In the genomic region with DNA sequence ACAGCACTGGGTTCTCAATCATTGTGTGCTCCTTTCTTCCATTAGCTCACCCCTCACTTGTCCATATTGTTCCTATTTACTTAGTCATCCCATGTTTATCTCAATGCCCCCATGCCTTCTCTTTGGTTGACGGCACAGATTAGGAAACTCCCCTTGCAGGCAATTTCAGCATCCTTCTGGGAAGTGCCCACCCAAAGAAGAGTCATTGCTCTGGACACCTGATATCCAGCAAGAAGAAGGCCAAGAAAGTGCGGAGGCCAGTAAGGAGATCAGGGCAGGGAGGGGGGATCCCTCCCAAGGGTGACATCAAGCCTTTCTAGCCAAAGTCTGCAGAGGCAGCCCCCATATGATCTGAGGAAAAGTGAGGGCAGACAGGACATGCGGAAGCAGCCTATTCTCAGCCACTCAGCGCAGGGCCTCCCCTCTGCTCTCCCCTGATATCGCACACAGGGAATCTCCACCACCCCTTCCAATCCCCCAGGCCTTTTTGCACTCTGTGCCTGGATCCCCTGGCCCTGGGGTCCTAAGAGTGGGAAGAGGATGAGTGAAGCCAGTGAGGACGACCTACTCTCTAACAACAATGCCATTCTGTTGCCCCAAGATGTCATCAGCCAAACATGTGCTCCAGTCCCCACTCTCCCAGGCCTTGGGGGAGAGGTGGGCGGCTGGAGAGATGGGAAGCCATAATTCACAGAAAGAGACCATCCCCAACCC, we compare ENCODE assay signal across 20 cellular contexts. TPM values are rescaled to one million over a fixed set of nuclear protein-coding genes. Genes with fewer than 3 reads are reported as not detected.
"Had no signal": no experiment of that assay in that cellular context is flagged by ENCODE, and none has a peak within 500 bp of the region (broad histone marks: within the 10 kb centered on the region; RNA-seq: fewer than 3 reads in every experiment).

No MANE protein-coding gene starts in this region.

- ATAC-seq: activated T-cell treated with anti-CD3 and anti-CD28 coated beads, Interleukin-2, amount 50 U/mL, for 72 hours; natural killer cell had no signal

- H3K9me3 ChIP-seq: colonic mucosa, stomach had no signal

- H3K27ac Mint-ChIP-seq: activated T-cell treated with anti-CD3 and anti-CD28 coated beads, Interleukin-2, amount 50 U/mL, for 72 hours; natural killer cell had no signal

- H3K4me1 ChIP-seq: colonic mucosa had no signal

- H3K4me1 Mint-ChIP-seq: natural killer cell had no signal

- H3K36me3 ChIP-seq: cardiac muscle cell, colonic mucosa, stomach had no signal

- H3K27me3 ChIP-seq: cardiac muscle cell, colonic mucosa had no signal

- H3K27ac ChIP-seq: cardiac muscle cell, colonic mucosa, epithelial cell of prostate, skin epidermis, stomach had no signal

- H3K9me3 Mint-ChIP-seq: activated T-cell treated with anti-CD3 and anti-CD28 coated beads, Interleukin-2, amount 50 U/mL, for 72 hours; natural killer cell had no signal

- H3K4me3 Mint-ChIP-seq: activated T-cell treated with anti-CD3 and anti-CD28 coated beads, Interleukin-2, amount 50 U/mL, for 72 hours; natural killer cell had no signal

- DNase-seq: activated CD4-positive, alpha-beta T cell treated with anti-CD3 and anti-CD28 coated beads, Interleukin-2, amount 50 U/mL, for 4 hours; activated naive CD4-positive, alpha-beta T cell; activated T-cell treated with anti-CD3 and anti-CD28 coated beads, Interleukin-2, amount 50 U/mL, for 72 hours; colonic mucosa; effector memory CD4-positive, alpha-beta T cell; hippocampal formation; natural killer cell; retina; SHP77 treated with DMSO at 0.1 percent for 48 hours; stimulated activated CD4-positive, alpha-beta T cell treated with anti-CD3 and anti-CD28 coated beads, Interleukin-4, amount 100 ng/mL, for 4 hours; stomach; T-helper 2 cell had no signal

- H3K36me3 Mint-ChIP-seq: natural killer cell had no signal

- H3K4me3 ChIP-seq: cardiac muscle cell, colonic mucosa, lung, skin epidermis, stomach had no signal

RNA-seq across cellular contexts. Expression of a gene that starts 1.8 kb away (rescaled TPM):
- total RNA-seq: glomerular endothelial cell, natural killer cell, osteoblast had no signal

RNA-seq across cellular contexts. Expression of a gene that starts 49.8 kb away (rescaled TPM):
- total RNA-seq: astrocyte, cardiac muscle cell, colonic mucosa, glomerular endothelial cell, lung, mucosa of gallbladder, natural killer cell, osteoblast, stomach had no signal

RNA-seq across cellular contexts. Expression of a gene that starts 55.6 kb away (rescaled TPM):
- total RNA-seq: activated T-cell treated with anti-CD3 and anti-CD28 coated beads, Interleukin-2, amount 50 U/mL, for 72 hours; astrocyte; cardiac muscle cell; colonic mucosa; glomerular endothelial cell; lung; mucosa of gallbladder; natural killer cell; osteoblast; stomach had no signal
